In genomic region chr1:12486401-12487005, GRCh38 we compare ENCODE assay signal across 11 cellular contexts.
DNase-seq lines count a peak whose midpoint lies in the region; ATAC-seq, FAIRE-seq and TF ChIP-seq lines count a peak whose summit lies in the region.
"Had no signal": no experiment of that assay in that cellular context is flagged by ENCODE, and none has a peak within 500 bp of the region (broad histone marks: within the 10 kb centered on the region; RNA-seq: fewer than 3 reads in every experiment).

No MANE protein-coding gene starts in this region.

- TF ChIP-seq CTCF in astrocyte (IDR thresholded peaks at IDR 0.05; ENCODE audit: insufficient read depth, low read depth, low read length), result no peak
- TF ChIP-seq CTCF in GM13976 (IDR thresholded peaks at IDR 0.05; ENCODE audit: borderline replicate concordance, control extremely low read depth, extremely low read depth, insufficient read depth, missing control alignments), result no peak

- ATAC-seq in right cardiac atrium (peak; percentile 85 to 90), GM18861 (IDR thresholded peaks at IDR 0.05; ENCODE audit: unreplicated experiment) (no peak)
- ATAC-seq: CD8-positive, alpha-beta T cell had no signal

- no peaks in the 10 kb centered on the region for H3K36me3 ChIP-seq in astrocyte (ENCODE audit: insufficient read depth, low read length)

- 42% methylated on average over 18 of the region's 18 CpGs for WGBS in right cardiac atrium

- H3K9me3 Mint-ChIP-seq in astrocyte (ENCODE audit: unreplicated experiment), result no peaks in the 10 kb centered on the region
- H3K9me3 Mint-ChIP-seq: activated CD4-positive, alpha-beta memory T cell treated with anti-CD3 and anti-CD28 coated beads for 36 hours; CD8-positive, alpha-beta T cell had no signal

- no peak for FAIRE-seq in astrocyte (lab: Jason Lieb, UNC)

- peak; percentile 84 for DNase-seq in EH (ENCODE audit: low read depth)
- no peak for DNase-seq in astrocyte (ENCODE audit: low read depth)
- peak; percentile 77 to 91 (median 91) for DNase-seq in right cardiac atrium
- DNase-seq in renal cortical epithelial cell (ENCODE audit: low read depth), result peak; percentile 81
- DNase-seq in GM13976 (ENCODE audit: low spot score), result no peak
- no peak for DNase-seq in NCI-H748 treated with DMSO at 0.1 percent for 48 hours (lab: John Stamatoyannopoulos, UW)
- no peak for DNase-seq in DMS114 treated with DMSO at 0.1 percent for 48 hours (lab: John Stamatoyannopoulos, UW; ENCODE audit: unreplicated experiment)
- DNase-seq: activated CD4-positive, alpha-beta memory T cell treated with anti-CD3 and anti-CD28 coated beads for 36 hours; CD8-positive, alpha-beta T cell had no signal

- H3K27me3 ChIP-seq in astrocyte (ENCODE audit: insufficient read depth, low read length) (no peaks in the 10 kb centered on the region), right cardiac atrium (ENCODE audit: control insufficient read depth, insufficient read depth) (no peaks in the 10 kb centered on the region)

- H3K27ac ChIP-seq in astrocyte (ENCODE audit: low read depth, low read length), result no peak overlapping the region
- peak overlapping the region; percentile 14 for H3K27ac ChIP-seq in right cardiac atrium (ENCODE audit: low read length)

- intact Hi-C loops in right cardiac atrium (cut with DNase I), result loop anchor here in 1 of 4 donors (10.0 kb wide), 1 partner anchor 128 kb away; the partner anchor contains the start of gene DHRS3

- H4K20me1 ChIP-seq in astrocyte (ENCODE audit: insufficient read depth, low read length), result no peaks in the 10 kb centered on the region

- H3K9ac ChIP-seq in astrocyte (ENCODE audit: low read length), result no peak overlapping the region

- in situ Hi-C loops in GM13976 (cut with MboI; ENCODE audit: low sequenced_read_pairs, unreplicated experiment), result no loop called here

- H3K4me3 ChIP-seq in astrocyte (ENCODE audit: insufficient read depth, low read depth, low read length) (no peak overlapping the region), right cardiac atrium (ENCODE audit: low read length) (no peak overlapping the region)

- peaks cover 28% of the 10 kb centered on the region for H3K36me3 Mint-ChIP-seq in astrocyte (ENCODE audit: low read depth, unreplicated experiment)

- no peaks in the 10 kb centered on the region for H3K9me3 ChIP-seq in astrocyte (ENCODE audit: insufficient read depth, low read depth, low read length)
- no peaks in the 10 kb centered on the region for H3K9me3 ChIP-seq in right cardiac atrium (ENCODE audit: control insufficient read depth, low read length)

- H3K27me3 Mint-ChIP-seq in astrocyte (ENCODE audit: low read depth, unreplicated experiment), result peaks cover 3% of the 10 kb centered on the region
- H3K27me3 Mint-ChIP-seq: activated CD4-positive, alpha-beta memory T cell treated with anti-CD3 and anti-CD28 coated beads for 36 hours; activated naive CD8-positive, alpha-beta T cell had no signal

- no peaks in the 10 kb centered on the region for H3K79me2 ChIP-seq in astrocyte (ENCODE audit: insufficient read depth, low read length)

- peaks cover 5% of the 10 kb centered on the region for H3K4me1 Mint-ChIP-seq in astrocyte (ENCODE audit: low read depth, unreplicated experiment)

- H2AFZ ChIP-seq in astrocyte (ENCODE audit: low read depth, low read length), result no peak overlapping the region

- H3K4me3 Mint-ChIP-seq in astrocyte (ENCODE audit: unreplicated experiment), result no peak overlapping the region
- H3K4me3 Mint-ChIP-seq: activated CD4-positive, alpha-beta memory T cell treated with anti-CD3 and anti-CD28 coated beads for 36 hours; activated naive CD8-positive, alpha-beta T cell; CD8-positive, alpha-beta T cell had no signal

- no peak overlapping the region for H3K27ac Mint-ChIP-seq in astrocyte (ENCODE audit: unreplicated experiment)
- H3K27ac Mint-ChIP-seq: activated CD4-positive, alpha-beta memory T cell treated with anti-CD3 and anti-CD28 coated beads for 36 hours; activated naive CD8-positive, alpha-beta T cell; CD8-positive, alpha-beta T cell had no signal

- H3K4me2 ChIP-seq in astrocyte (ENCODE audit: low read length), result peak overlapping the region; percentile 9

- H3K4me1 ChIP-seq in astrocyte (ENCODE audit: insufficient read depth, low read length) (peaks cover 14% of the 10 kb centered on the region), right cardiac atrium (ENCODE audit: control insufficient read depth, insufficient read depth, low read length) (peaks cover 23% of the 10 kb centered on the region)

Comparison
In these comparisons a context has a peak if more than half of its experiments do, and no peak if none do; other contexts are left out.
1. DNase-seq: peak in EH (single experiment), right cardiac atrium (3 of 3) and renal cortical epithelial cell (single experiment); none in astrocyte (single experiment), GM13976 (single experiment), NCI-H748 treated with DMSO at 0.1 percent for 48 hours (single experiment) and DMS114 treated with DMSO at 0.1 percent for 48 hours (single experiment).